In the genomic region with DNA sequence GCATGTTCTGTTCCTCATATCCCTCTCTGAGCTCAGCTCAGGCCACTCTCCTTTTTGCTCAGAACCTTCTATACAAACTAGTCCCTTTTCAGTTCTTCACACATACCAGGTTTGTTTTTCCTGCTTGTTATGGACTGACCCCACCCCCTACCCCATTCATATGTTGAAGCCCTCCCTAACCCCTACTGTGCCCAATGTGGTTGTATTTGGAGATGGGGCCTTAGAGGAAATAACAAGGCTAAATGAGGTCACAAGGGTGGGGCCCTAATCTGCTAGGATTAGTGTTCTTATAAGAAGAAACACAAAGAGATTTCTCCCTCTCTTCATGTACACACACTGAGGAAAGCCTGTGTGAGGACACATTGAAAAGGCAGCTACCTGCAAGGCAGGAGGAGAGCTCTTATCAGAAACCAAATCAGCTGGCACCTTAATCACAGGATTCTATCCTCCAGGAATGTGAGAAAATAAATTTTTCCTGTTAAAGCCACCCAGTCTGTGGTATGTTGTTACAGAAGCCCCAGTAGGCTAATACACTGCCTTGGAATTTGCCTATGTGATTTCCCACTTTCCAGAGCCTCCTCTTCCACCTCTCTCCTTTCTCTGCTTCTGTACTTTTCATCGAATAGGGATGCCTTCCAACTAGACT, we compare ENCODE assay signal across 18 cellular contexts.
DNase-seq lines count a peak whose midpoint lies in the region; ATAC-seq, FAIRE-seq and TF ChIP-seq lines count a peak whose summit lies in the region.
"Had no signal": no experiment of that assay in that cellular context is flagged by ENCODE, and none has a peak within 500 bp of the region (broad histone marks: within the 10 kb centered on the region; RNA-seq: fewer than 3 reads in every experiment).

No MANE protein-coding gene starts in this region.

- peak overlapping the region; percentile 9 for H3K27ac Mint-ChIP-seq in astrocyte (ENCODE audit: unreplicated experiment)
- H3K27ac Mint-ChIP-seq: CD8-positive, alpha-beta T cell had no signal

- H2AFZ ChIP-seq in astrocyte (ENCODE audit: low read depth, low read length): no peak overlapping the region
- H2AFZ ChIP-seq in trophoblast cell (ENCODE audit: insufficient read depth, low read length, poor library complexity): no peak overlapping the region
- H2AFZ ChIP-seq: GM23248, PC-9 had no signal

- no peak overlapping the region for H3K9ac ChIP-seq in astrocyte (ENCODE audit: low read length)
- no peak overlapping the region for H3K9ac ChIP-seq in trophoblast cell (ENCODE audit: low read length)
- H3K9ac ChIP-seq: GM23248 had no signal

- H3K27me3 ChIP-seq in astrocyte (ENCODE audit: insufficient read depth, low read length) (no peaks in the 10 kb centered on the region), trophoblast cell (ENCODE audit: insufficient read depth, low read length) (no peaks in the 10 kb centered on the region)
- H3K27me3 ChIP-seq: SJSA1 had no signal

- H3K4me3 ChIP-seq in astrocyte (ENCODE audit: insufficient read depth, low read depth, low read length) (no peak overlapping the region), trophoblast cell (ENCODE audit: low read depth, low read length) (no peak overlapping the region)
- H3K4me3 ChIP-seq: GM23248, PC-9, SJSA1 had no signal

- no CpG with 5 or more reads among the region's 1 CpG for WGBS in trophoblast cell (ENCODE audit: extremely low coverage, insufficient coverage, insufficient read length)

- no peak overlapping the region for H2BK120ac ChIP-seq in trophoblast cell (ENCODE audit: insufficient read depth, low read length, poor library complexity)

- CTCF ChIA-PET in HEK293T (lab: Yijun Ruan, JAX): interaction anchor here (0.7 kb wide), 1 partner anchor 1333 kb away, joined by 3 read pairs; no protein-coding TSS in a partner anchor

- DNase-seq in NCI-H82 (lab: John Stamatoyannopoulos, UW) (peak; percentile 37), NCI-H82 treated with DMSO at 0.1 percent for 48 hours (lab: John Stamatoyannopoulos, UW; ENCODE audit: unreplicated experiment) (no peak), astrocyte (ENCODE audit: low read depth) (no peak), iPS DF 4.7 (ENCODE audit: extremely low read depth, low spot score) (peak; percentile 49), trophoblast cell (peak; percentile 50 to 90), HEK293T (ENCODE audit: extremely low spot score) (no peak)
- no peak for DNase-seq in activated CD4-positive, alpha-beta T cell treated with anti-CD3 and anti-CD28 coated beads for 48 hours
- DNase-seq: CD8-positive, alpha-beta T cell; DMS79; GM23248; MV-4-11; NCI-H1417 treated with DMSO at 0.1 percent for 48 hours; NCI-H2029 treated with DMSO at 0.1 percent for 48 hours; NCI-H524 treated with DMSO at 0.1 percent for 48 hours; PC-9 had no signal

- H3K27ac ChIP-seq in astrocyte (ENCODE audit: low read depth, low read length) (no peak overlapping the region), trophoblast cell (ENCODE audit: low read depth, low read length) (no peak overlapping the region)
- H3K27ac ChIP-seq: GM23248, PC-9, SJSA1 had no signal

- FAIRE-seq in astrocyte (lab: Jason Lieb, UNC): no peak
- FAIRE-seq: D721Med had no signal

- H3K4me2 ChIP-seq in astrocyte (ENCODE audit: low read length): no peak overlapping the region
- H3K4me2 ChIP-seq in trophoblast cell (ENCODE audit: low read length): no peak overlapping the region
- H3K4me2 ChIP-seq: PC-9 had no signal

- H3K4me1 ChIP-seq in astrocyte (ENCODE audit: insufficient read depth, low read length): no peaks in the 10 kb centered on the region
- H3K4me1 ChIP-seq in trophoblast cell (ENCODE audit: control insufficient read depth in 1 of 2, insufficient read depth in 2 of 2, low read length in 2 of 2): peaks cover 0 to 2% of the 10 kb centered on the region in 2 experiments
- H3K4me1 ChIP-seq: SJSA1 had no signal

- no peak overlapping the region for H3K23ac ChIP-seq in trophoblast cell (ENCODE audit: low read length)

- no peak overlapping the region for H3K14ac ChIP-seq in trophoblast cell (ENCODE audit: low read length)

- H4K12ac ChIP-seq in trophoblast cell (ENCODE audit: low read depth, low read length): no peak overlapping the region

- no peaks in the 10 kb centered on the region for H3K27me3 Mint-ChIP-seq in astrocyte (ENCODE audit: low read depth, unreplicated experiment)

- H3K9me3 ChIP-seq in astrocyte (ENCODE audit: insufficient read depth, low read depth, low read length): no peaks in the 10 kb centered on the region
- H3K9me3 ChIP-seq in trophoblast cell (ENCODE audit: insufficient read depth, low read depth, low read length): no peaks in the 10 kb centered on the region

- no peaks in the 10 kb centered on the region for H4K20me1 ChIP-seq in astrocyte (ENCODE audit: insufficient read depth, low read length)

- H2BK5ac ChIP-seq in trophoblast cell (ENCODE audit: low read depth, low read length, poor library complexity): no peak overlapping the region

- no peak for ATAC-seq in HG02798 (IDR thresholded peaks at IDR 0.05; ENCODE audit: poor library complexity, unreplicated experiment)
- ATAC-seq: CD8-positive, alpha-beta T cell had no signal

- H3K79me2 ChIP-seq in astrocyte (ENCODE audit: insufficient read depth, low read length) (no peaks in the 10 kb centered on the region), trophoblast cell (ENCODE audit: control insufficient read depth, insufficient read depth, low read length, poor library complexity) (no peaks in the 10 kb centered on the region)

- H3K36me3 ChIP-seq in astrocyte (ENCODE audit: insufficient read depth, low read length) (peaks cover 2% of the 10 kb centered on the region), trophoblast cell (ENCODE audit: control insufficient read depth in 1 of 2, insufficient read depth in 2 of 2, low read length in 2 of 2) (peaks cover 4% of the 10 kb centered on the region in 2 experiments)

- no peak overlapping the region for H4K91ac ChIP-seq in trophoblast cell (ENCODE audit: low read depth, low read length)

- H3K4me1 Mint-ChIP-seq in astrocyte (ENCODE audit: low read depth, unreplicated experiment): peaks cover 4% of the 10 kb centered on the region

- POLR2A ChIA-PET in HEK293T (lab: Yijun Ruan, JAX): no interaction called here

- TF ChIP-seq CTCF in astrocyte (IDR thresholded peaks at IDR 0.05; ENCODE audit: insufficient read depth, low read depth, low read length): no peak

- H3K18ac ChIP-seq in trophoblast cell (ENCODE audit: low read length): no peak overlapping the region

- no peak overlapping the region for H2BK12ac ChIP-seq in trophoblast cell (ENCODE audit: low read length)

- no peak overlapping the region for H4K8ac ChIP-seq in trophoblast cell (ENCODE audit: low read depth, low read length)

- peaks cover 24% of the 10 kb centered on the region for H3K36me3 Mint-ChIP-seq in astrocyte (ENCODE audit: low read depth, unreplicated experiment)

- no peaks in the 10 kb centered on the region for H3K79me1 ChIP-seq in trophoblast cell (ENCODE audit: low read length)

- H2AK5ac ChIP-seq in trophoblast cell (ENCODE audit: low read length): no peak overlapping the region

- H3K4ac ChIP-seq in trophoblast cell (ENCODE audit: low read depth, low read length): no peak overlapping the region

- H3K9me3 Mint-ChIP-seq in astrocyte (ENCODE audit: unreplicated experiment): peaks cover 3% of the 10 kb centered on the region

- no peak overlapping the region for H3K4me3 Mint-ChIP-seq in astrocyte (ENCODE audit: unreplicated experiment)
- H3K4me3 Mint-ChIP-seq: CD8-positive, alpha-beta T cell had no signal

TF ChIP-seq in HEK293T, 16 proteins besides CTCF, POLR2A, EP300 and RAD21:
- TF ChIP-seq ARNT (IDR thresholded peaks at IDR 0.05) (no peak), NFRKB (IDR thresholded peaks at IDR 0.05) (no peak), ZNF384 (IDR thresholded peaks at IDR 0.05) (no peak), ELF4 (IDR thresholded peaks at IDR 0.05) (no peak), HDGF (IDR thresholded peaks at IDR 0.05; ENCODE audit: borderline replicate concordance) (no peak), TARDBP (IDR thresholded peaks at IDR 0.05) (no peak), CTBP1 (IDR thresholded peaks at IDR 0.05; ENCODE audit: borderline replicate concordance) (no peak), FOXK2 (IDR thresholded peaks at IDR 0.05) (no peak)

Comparison
In these comparisons a context has a peak if more than half of its experiments do, and no peak if none do; other contexts are left out.
1. DNase-seq: peak in NCI-H82 (single experiment), iPS DF 4.7 (single experiment) and trophoblast cell (2 of 2); none in NCI-H82 treated with DMSO at 0.1 percent for 48 hours (single experiment), astrocyte (single experiment), activated CD4-positive, alpha-beta T cell treated with anti-CD3 and anti-CD28 coated beads for 48 hours (single experiment) and HEK293T (single experiment).